ENCODE assay signal across 12 cellular contexts in genomic region chr4:166274136-166274761, GRCh38.
"Had no signal": no experiment of that assay in that cellular context is flagged by ENCODE, and none has a peak within 500 bp of the region (broad histone marks: within the 10 kb centered on the region; RNA-seq: fewer than 3 reads in every experiment).

No MANE protein-coding gene starts in this region.

- H3K4me3 Mint-ChIP-seq: activated naive CD4-positive, alpha-beta T cell treated with anti-CD3 and anti-CD28 coated beads for 36 hours; activated naive CD8-positive, alpha-beta T cell treated with anti-CD3 and anti-CD28 coated beads, Interleukin-2, amount 50 U/mL, for 24 hours; naive thymus-derived CD8-positive, alpha-beta T cell had no signal

- H3K27me3 ChIP-seq: ascending aorta, dorsolateral prefrontal cortex, neutrophil had no signal

- H3K36me3 Mint-ChIP-seq: naive thymus-derived CD8-positive, alpha-beta T cell had no signal

- ATAC-seq: activated naive CD8-positive, alpha-beta T cell treated with anti-CD3 and anti-CD28 coated beads, Interleukin-2, amount 50 U/mL, for 24 hours; naive thymus-derived CD8-positive, alpha-beta T cell had no signal

- H3K36me3 ChIP-seq: ascending aorta, neutrophil had no signal

- H3K9me3 ChIP-seq: ascending aorta, neutrophil had no signal

- H3K27me3 Mint-ChIP-seq: activated naive CD8-positive, alpha-beta T cell treated with anti-CD3 and anti-CD28 coated beads, Interleukin-2, amount 50 U/mL, for 24 hours; naive thymus-derived CD8-positive, alpha-beta T cell had no signal

- H3K27ac Mint-ChIP-seq: activated naive CD4-positive, alpha-beta T cell treated with anti-CD3 and anti-CD28 coated beads for 36 hours; activated naive CD8-positive, alpha-beta T cell treated with anti-CD3 and anti-CD28 coated beads, Interleukin-2, amount 50 U/mL, for 24 hours; activated T-helper 2 cell treated with anti-CD3 and anti-CD28 coated beads, Interferon-gamma antibody, Interleukin-2, Interleukin-4, amounts not matched to agents 10 μg/mL and 5 μg/mL and 100 μg/mL, durations not matched to agents 14 hours and 24 hours and 36 hours; naive thymus-derived CD8-positive, alpha-beta T cell had no signal

- H3K4me1 ChIP-seq: ascending aorta had no signal

- H3K4me1 Mint-ChIP-seq: activated naive CD8-positive, alpha-beta T cell treated with anti-CD3 and anti-CD28 coated beads, Interleukin-2, amount 50 U/mL, for 24 hours; naive thymus-derived CD8-positive, alpha-beta T cell had no signal

- DNase-seq: activated CD4-positive, alpha-beta T cell treated with anti-CD3 and anti-CD28 coated beads, Interleukin-2, amount 50 U/mL, for 1 hour; activated naive CD4-positive, alpha-beta T cell treated with anti-CD3 and anti-CD28 coated beads for 36 hours; activated naive CD8-positive, alpha-beta T cell treated with anti-CD3 and anti-CD28 coated beads, Interleukin-2, amount 50 U/mL, for 24 hours; dorsolateral prefrontal cortex; naive thymus-derived CD8-positive, alpha-beta T cell; retina; stimulated activated CD4-positive, alpha-beta T cell treated with anti-CD3 and anti-CD28 coated beads, Interleukin-12 subunit alpha, Interleukin-12 subunit beta, amount 100 ng/mL, for 4 hours; stimulated activated CD4-positive, alpha-beta T cell treated with anti-CD3 and anti-CD28 coated beads, Interleukin-2, amount 100 ng/mL, for 24 hours had no signal

- H3K4me3 ChIP-seq: ascending aorta, dorsolateral prefrontal cortex, lung had no signal

- H3K9me3 Mint-ChIP-seq: activated T-helper 2 cell treated with anti-CD3 and anti-CD28 coated beads, Interferon-gamma antibody, Interleukin-2, Interleukin-4, amounts not matched to agents 10 μg/mL and 5 μg/mL and 100 μg/mL, durations not matched to agents 14 hours and 24 hours and 36 hours had no signal

- H3K27ac ChIP-seq: ascending aorta, dorsolateral prefrontal cortex, neutrophil had no signal
